Comparison of ENCODE assay signal across 1 cellular context in the genomic region with DNA sequence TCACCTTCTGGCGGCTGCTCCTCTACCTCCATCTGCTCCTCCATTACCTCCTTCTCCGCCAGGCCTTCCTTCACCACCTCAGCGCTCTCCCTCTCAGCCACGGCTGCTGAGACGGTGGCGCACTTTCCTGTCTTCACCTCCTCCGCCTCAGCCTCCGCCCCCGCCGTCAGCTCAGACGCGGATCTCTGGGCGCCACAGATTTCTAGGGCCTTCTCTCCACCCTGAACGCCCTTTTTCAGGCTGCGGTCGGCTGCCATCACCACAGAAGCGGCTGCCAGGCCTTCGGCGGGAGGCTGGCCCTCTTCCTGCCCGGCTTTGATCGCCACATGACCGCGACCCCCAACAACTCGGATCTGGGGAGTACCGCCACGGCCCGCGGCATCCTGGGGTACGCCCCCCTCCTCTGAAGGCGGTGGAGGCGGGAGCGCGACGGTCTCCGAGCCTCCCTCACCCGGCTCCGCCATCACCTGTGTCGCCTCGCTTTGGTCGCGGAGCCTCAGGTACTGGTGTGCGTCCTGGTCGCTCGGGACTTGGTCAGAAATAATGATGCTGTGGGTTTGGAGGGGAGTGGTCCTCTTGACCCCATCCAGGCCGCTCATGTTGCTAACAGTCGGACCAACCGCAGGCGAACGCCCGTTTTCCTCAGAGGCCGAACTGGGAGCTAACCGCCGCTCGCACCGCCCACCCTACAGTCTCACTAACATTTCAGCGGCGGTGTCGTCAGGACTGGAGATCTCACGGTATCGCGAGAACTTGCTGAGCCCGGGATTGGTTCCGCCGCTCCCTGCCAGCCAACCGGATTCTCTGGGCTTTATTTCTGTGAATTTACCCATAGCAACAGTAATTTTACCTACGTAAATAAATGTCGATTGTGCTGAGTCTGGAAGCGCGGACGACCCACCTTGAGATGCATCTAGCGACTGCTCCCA.
TF ChIP-seq lines count a peak whose summit lies in the region.

A gene (minus strand): TSS at position 699 of the 929 bp plus-strand sequence. CDS start 100 bp downstream, at position 599.

TF ChIP-seq in K562, 482 proteins besides CTCF, POLR2A, EP300 and RAD21 (continued from another document):
- TF ChIP-seq, protein P1, sequence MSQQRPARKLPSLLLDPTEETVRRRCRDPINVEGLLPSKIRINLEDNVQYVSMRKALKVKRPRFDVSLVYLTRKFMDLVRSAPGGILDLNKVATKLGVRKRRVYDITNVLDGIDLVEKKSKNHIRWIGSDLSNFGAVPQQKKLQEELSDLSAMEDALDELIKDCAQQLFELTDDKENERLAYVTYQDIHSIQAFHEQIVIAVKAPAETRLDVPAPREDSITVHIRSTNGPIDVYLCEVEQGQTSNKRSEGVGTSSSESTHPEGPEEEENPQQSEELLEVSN (IDR thresholded peaks at IDR 0.05; ENCODE audit: borderline replicate concordance in 1 of 2, extremely low read depth in 1 of 2, insufficient read depth in 1 of 2, insufficient read length in 1 of 2, low read depth in 1 of 2, low read length in 1 of 2, poor library complexity in 1 of 2, severe bottlenecking in 1 of 2) = peak; percentile 14 to 23
- TF ChIP-seq HNRNPL (IDR thresholded peaks at IDR 0.05; ENCODE audit: low read depth, low read length) = no peak
- no peak for TF ChIP-seq ZNF282 (CRISPR knock-in tag; IDR thresholded peaks at IDR 0.05)
- TF ChIP-seq ZNF316 (IDR thresholded peaks at IDR 0.05) = peak; percentile 47
- TF ChIP-seq ZFP30 (CRISPR knock-in tag; IDR thresholded peaks at IDR 0.05; ENCODE audit: borderline replicate concordance) = no peak
- TF ChIP-seq, protein P2, sequence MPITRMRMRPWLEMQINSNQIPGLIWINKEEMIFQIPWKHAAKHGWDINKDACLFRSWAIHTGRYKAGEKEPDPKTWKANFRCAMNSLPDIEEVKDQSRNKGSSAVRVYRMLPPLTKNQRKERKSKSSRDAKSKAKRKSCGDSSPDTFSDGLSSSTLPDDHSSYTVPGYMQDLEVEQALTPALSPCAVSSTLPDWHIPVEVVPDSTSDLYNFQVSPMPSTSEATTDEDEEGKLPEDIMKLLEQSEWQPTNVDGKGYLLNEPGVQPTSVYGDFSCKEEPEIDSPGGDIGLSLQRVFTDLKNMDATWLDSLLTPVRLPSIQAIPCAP (CRISPR knock-in tag; IDR thresholded peaks at IDR 0.05; ENCODE audit: borderline replicate concordance) = 0 out of 2 replicates have a peak, but pooled peaks have one; percentile 37
- no peak for TF ChIP-seq NR2F6 (CRISPR knock-in tag; IDR thresholded peaks at IDR 0.05)
- no peak for TF ChIP-seq GATAD2A (IDR thresholded peaks at IDR 0.05)
- TF ChIP-seq ZNF551 (CRISPR knock-in tag; IDR thresholded peaks at IDR 0.05) = no peak
- no peak for TF ChIP-seq ZFP1 (CRISPR knock-in tag; IDR thresholded peaks at IDR 0.05)
- 0 out of 2 replicates have a peak, but pooled peaks have one; percentile 61 for TF ChIP-seq NR1H2 (CRISPR knock-in tag; IDR thresholded peaks at IDR 0.05)
- TF ChIP-seq, protein P3, sequence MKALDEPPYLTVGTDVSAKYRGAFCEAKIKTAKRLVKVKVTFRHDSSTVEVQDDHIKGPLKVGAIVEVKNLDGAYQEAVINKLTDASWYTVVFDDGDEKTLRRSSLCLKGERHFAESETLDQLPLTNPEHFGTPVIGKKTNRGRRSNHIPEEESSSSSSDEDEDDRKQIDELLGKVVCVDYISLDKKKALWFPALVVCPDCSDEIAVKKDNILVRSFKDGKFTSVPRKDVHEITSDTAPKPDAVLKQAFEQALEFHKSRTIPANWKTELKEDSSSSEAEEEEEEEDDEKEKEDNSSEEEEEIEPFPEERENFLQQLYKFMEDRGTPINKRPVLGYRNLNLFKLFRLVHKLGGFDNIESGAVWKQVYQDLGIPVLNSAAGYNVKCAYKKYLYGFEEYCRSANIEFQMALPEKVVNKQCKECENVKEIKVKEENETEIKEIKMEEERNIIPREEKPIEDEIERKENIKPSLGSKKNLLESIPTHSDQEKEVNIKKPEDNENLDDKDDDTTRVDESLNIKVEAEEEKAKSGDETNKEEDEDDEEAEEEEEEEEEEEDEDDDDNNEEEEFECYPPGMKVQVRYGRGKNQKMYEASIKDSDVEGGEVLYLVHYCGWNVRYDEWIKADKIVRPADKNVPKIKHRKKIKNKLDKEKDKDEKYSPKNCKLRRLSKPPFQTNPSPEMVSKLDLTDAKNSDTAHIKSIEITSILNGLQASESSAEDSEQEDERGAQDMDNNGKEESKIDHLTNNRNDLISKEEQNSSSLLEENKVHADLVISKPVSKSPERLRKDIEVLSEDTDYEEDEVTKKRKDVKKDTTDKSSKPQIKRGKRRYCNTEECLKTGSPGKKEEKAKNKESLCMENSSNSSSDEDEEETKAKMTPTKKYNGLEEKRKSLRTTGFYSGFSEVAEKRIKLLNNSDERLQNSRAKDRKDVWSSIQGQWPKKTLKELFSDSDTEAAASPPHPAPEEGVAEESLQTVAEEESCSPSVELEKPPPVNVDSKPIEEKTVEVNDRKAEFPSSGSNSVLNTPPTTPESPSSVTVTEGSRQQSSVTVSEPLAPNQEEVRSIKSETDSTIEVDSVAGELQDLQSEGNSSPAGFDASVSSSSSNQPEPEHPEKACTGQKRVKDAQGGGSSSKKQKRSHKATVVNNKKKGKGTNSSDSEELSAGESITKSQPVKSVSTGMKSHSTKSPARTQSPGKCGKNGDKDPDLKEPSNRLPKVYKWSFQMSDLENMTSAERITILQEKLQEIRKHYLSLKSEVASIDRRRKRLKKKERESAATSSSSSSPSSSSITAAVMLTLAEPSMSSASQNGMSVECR (CRISPR knock-in tag; IDR thresholded peaks at IDR 0.05) = peak; percentile 88
- TF ChIP-seq SREBF1 (IDR thresholded peaks at IDR 0.05; ENCODE audit: borderline replicate concordance, low read depth, low read length) = no peak
- no peak for TF ChIP-seq ZNF143 (CRISPR knock-in tag; IDR thresholded peaks at IDR 0.05)
- no peak for TF ChIP-seq NFATC3 (IDR thresholded peaks at IDR 0.05)
- no peak for TF ChIP-seq ZKSCAN8 (CRISPR knock-in tag; IDR thresholded peaks at IDR 0.05)
- TF ChIP-seq ESRRB (CRISPR knock-in tag; IDR thresholded peaks at IDR 0.05; ENCODE audit: borderline replicate concordance) = no peak
- peak; percentile 25; the same call in 1 of the 2 replicates for TF ChIP-seq LCOR (CRISPR knock-in tag; IDR thresholded peaks at IDR 0.05)
- TF ChIP-seq, protein P4, sequence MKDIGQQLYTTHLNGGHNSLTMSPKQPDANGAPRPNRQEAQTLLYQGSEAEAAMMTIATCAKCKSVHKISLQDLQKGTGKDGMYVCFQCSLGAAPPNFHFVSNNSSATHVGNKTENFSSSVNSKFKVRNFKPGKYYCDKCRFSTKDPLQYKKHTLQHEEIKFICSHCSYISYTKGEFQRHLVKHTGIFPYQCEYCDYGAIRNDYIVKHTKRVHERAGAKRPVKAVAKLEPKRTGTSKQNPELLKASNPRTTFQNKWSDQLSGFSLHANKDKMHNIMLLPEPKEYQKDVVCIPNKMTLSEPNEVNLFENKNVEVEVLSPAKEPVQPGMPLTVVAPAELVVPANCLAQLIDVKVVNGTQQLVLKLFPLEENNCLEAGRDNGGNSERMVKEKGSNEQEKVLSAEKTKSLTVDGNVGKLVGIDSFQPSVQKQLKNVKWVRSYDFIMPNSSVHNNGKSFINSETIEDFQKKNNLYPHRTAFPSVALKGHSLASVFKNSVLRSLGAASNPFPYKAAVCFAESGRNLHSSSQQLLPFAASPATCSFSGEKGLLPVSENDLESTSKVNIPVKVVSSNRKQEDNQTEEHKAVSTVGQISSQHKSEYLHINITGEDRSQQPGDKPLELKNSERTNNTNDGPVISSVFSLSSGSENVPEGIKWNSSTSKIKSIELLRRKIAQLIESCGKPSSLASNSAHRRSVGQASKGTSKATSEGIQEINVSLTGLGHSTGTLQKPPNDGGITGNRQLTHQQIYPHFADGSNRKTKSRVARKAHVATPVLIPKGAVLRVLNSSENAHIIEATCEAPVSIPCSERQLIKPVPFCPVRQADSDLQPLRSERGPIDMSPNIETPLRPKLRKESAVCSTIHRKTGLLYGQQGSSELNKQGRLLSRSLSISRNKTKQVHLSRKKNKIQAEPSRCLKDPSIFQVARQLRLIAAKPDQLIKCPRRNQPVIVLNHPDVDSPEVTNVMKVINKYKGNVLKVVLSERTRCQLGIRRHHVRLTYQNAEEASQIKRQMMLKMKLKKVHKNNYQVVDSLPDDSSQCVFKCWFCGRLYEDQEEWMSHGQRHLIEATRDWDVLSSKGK (CRISPR knock-in tag; IDR thresholded peaks at IDR 0.05) = no peak
- TF ChIP-seq, protein P5, sequence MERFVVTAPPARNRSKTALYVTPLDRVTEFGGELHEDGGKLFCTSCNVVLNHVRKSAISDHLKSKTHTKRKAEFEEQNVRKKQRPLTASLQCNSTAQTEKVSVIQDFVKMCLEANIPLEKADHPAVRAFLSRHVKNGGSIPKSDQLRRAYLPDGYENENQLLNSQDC (CRISPR knock-in tag; IDR thresholded peaks at IDR 0.05) = peak; percentile 44; the same call in 1 of the 2 replicates
- TF ChIP-seq KLF10 (CRISPR knock-in tag; IDR thresholded peaks at IDR 0.05) = no peak
- TF ChIP-seq TGIF2 (CRISPR knock-in tag; IDR thresholded peaks at IDR 0.05) = no peak
- TF ChIP-seq, protein P6, sequence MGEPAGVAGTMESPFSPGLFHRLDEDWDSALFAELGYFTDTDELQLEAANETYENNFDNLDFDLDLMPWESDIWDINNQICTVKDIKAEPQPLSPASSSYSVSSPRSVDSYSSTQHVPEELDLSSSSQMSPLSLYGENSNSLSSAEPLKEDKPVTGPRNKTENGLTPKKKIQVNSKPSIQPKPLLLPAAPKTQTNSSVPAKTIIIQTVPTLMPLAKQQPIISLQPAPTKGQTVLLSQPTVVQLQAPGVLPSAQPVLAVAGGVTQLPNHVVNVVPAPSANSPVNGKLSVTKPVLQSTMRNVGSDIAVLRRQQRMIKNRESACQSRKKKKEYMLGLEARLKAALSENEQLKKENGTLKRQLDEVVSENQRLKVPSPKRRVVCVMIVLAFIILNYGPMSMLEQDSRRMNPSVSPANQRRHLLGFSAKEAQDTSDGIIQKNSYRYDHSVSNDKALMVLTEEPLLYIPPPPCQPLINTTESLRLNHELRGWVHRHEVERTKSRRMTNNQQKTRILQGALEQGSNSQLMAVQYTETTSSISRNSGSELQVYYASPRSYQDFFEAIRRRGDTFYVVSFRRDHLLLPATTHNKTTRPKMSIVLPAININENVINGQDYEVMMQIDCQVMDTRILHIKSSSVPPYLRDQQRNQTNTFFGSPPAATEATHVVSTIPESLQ (CRISPR knock-in tag; IDR thresholded peaks at IDR 0.05) = 0 out of 2 replicates have a peak, but pooled peaks have one; percentile 85
- no peak for TF ChIP-seq SMC3 (conservative IDR thresholded peaks at IDR 0.05; ENCODE audit: insufficient read depth, low read depth, low read length)
- TF ChIP-seq NFE2L1 (tag; IDR thresholded peaks at IDR 0.05; ENCODE audit: borderline replicate concordance, low read depth) = no peak
- TF ChIP-seq GTF2F1 (IDR thresholded peaks at IDR 0.05; ENCODE audit: low read depth, low read length) = no peak
- no peak for TF ChIP-seq JUNB (CRISPR knock-in tag; conservative IDR thresholded peaks at IDR 0.05)
- TF ChIP-seq CTBP1 (IDR thresholded peaks at IDR 0.05; ENCODE audit: borderline replicate concordance) = peak; percentile 59
- TF ChIP-seq ZNF384 (IDR thresholded peaks at IDR 0.05; ENCODE audit: low read depth, low read length) = no peak
- TF ChIP-seq, protein P7, sequence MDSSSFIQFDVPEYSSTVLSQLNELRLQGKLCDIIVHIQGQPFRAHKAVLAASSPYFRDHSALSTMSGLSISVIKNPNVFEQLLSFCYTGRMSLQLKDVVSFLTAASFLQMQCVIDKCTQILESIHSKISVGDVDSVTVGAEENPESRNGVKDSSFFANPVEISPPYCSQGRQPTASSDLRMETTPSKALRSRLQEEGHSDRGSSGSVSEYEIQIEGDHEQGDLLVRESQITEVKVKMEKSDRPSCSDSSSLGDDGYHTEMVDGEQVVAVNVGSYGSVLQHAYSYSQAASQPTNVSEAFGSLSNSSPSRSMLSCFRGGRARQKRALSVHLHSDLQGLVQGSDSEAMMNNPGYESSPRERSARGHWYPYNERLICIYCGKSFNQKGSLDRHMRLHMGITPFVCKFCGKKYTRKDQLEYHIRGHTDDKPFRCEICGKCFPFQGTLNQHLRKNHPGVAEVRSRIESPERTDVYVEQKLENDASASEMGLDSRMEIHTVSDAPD (CRISPR knock-in tag; IDR thresholded peaks at IDR 0.05) = no peak
- TF ChIP-seq ZNF589 (CRISPR knock-in tag; IDR thresholded peaks at IDR 0.05; ENCODE audit: low read depth) = no peak
- TF ChIP-seq STAG1 (CRISPR knock-in tag; IDR thresholded peaks at IDR 0.05; ENCODE audit: borderline replicate concordance) = no peak
- 0 out of 2 replicates have a peak, but pooled peaks have one; percentile 42 for TF ChIP-seq ZSCAN32 (CRISPR knock-in tag; IDR thresholded peaks at IDR 0.05)
- no peak; the same call in 1 of the 2 replicates for TF ChIP-seq CEBPG (CRISPR knock-in tag; IDR thresholded peaks at IDR 0.05)
- no peak for TF ChIP-seq CEBPG (tag; conservative IDR thresholded peaks at IDR 0.05 in 1 of 2, IDR thresholded peaks at IDR 0.05 in 1 of 2)
